ENCODE assay signal across 8 cellular contexts in genomic region chr2:288002-288742, GRCh38.
DNase-seq lines count a peak whose midpoint lies in the region; ATAC-seq lines count a peak whose summit lies in the region.

A gene with protein sequence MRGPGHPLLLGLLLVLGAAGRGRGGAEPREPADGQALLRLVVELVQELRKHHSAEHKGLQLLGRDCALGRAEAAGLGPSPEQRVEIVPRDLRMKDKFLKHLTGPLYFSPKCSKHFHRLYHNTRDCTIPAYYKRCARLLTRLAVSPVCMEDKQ (minus strand): TSS chr2:288091. CDS start chr2:287835, 256 bp downstream.

- peaks cover 24% of the 10 kb centered on the region for H3K4me1 ChIP-seq in adipocyte (ENCODE audit: control insufficient read depth, insufficient read depth, low read length)

- H3K27ac Mint-ChIP-seq in stimulated activated naive CD8-positive, alpha-beta T cell treated with anti-CD3 and anti-CD28 coated beads, Interleukin-15, amount 100 ng/mL, for 72 hours: no peak within 1 kb of the TSS

- peak within 1 kb of the TSS; percentile 37 for H3K4me3 ChIP-seq in adipocyte (ENCODE audit: low read length)

- H3K9me3 ChIP-seq in adipocyte (ENCODE audit: control insufficient read depth, low read length): no peaks in the 10 kb centered on the region

- DNase-seq in NCI-H345 (lab: John Stamatoyannopoulos, UW): peak; percentile 17
- no peak for DNase-seq in NCI-H345 treated with DMSO at 0.1 percent for 48 hours (lab: John Stamatoyannopoulos, UW; ENCODE audit: unreplicated experiment)
- DNase-seq in adipocyte (ENCODE audit: low read depth): peak; percentile 51
- peak; percentile 27 for DNase-seq in iris pigment epithelial cell (ENCODE audit: low read depth)
- peak; percentile 13 to 22 for DNase-seq in stimulated activated naive CD8-positive, alpha-beta T cell treated with anti-CD3 and anti-CD28 coated beads, Interleukin-15, amount 100 ng/mL, for 72 hours
- no peak for DNase-seq in NCI-H524 treated with DMSO at 0.1 percent for 48 hours (lab: John Stamatoyannopoulos, UW)
- DNase-seq in activated CD4-positive, alpha-beta T cell treated with anti-CD3 and anti-CD28 coated beads for 1 hour: no peak

- H3K36me3 ChIP-seq in adipocyte (ENCODE audit: control insufficient read depth, insufficient read depth, low read length, severe bottlenecking): no peaks in the 10 kb centered on the region

- peaks cover 9% of the 10 kb centered on the region for H3K4me1 Mint-ChIP-seq in stimulated activated naive CD8-positive, alpha-beta T cell treated with anti-CD3 and anti-CD28 coated beads, Interleukin-15, amount 100 ng/mL, for 72 hours

- H3K27me3 ChIP-seq in adipocyte (replicated peaks; ENCODE audit: control insufficient read depth, insufficient read depth, low read length): peaks cover 14% of the 10 kb centered on the region

- no peak within 1 kb of the TSS for H3K9ac ChIP-seq in adipocyte (ENCODE audit: low read length)

- peak within 1 kb of the TSS; percentile 46 to 47 for H3K4me3 Mint-ChIP-seq in stimulated activated naive CD8-positive, alpha-beta T cell treated with anti-CD3 and anti-CD28 coated beads, Interleukin-15, amount 100 ng/mL, for 72 hours

- ATAC-seq in stimulated activated naive CD8-positive, alpha-beta T cell treated with anti-CD3 and anti-CD28 coated beads, Interleukin-15, amount 100 ng/mL, for 72 hours: peak; percentile 44
- ATAC-seq in GM18519 (IDR thresholded peaks at IDR 0.05; ENCODE audit: low FRiP score, unreplicated experiment): no peak

- H3K9me3 Mint-ChIP-seq in stimulated activated naive CD8-positive, alpha-beta T cell treated with anti-CD3 and anti-CD28 coated beads, Interleukin-15, amount 100 ng/mL, for 72 hours: no peaks in the 10 kb centered on the region

- peaks cover 40% of the 10 kb centered on the region for H3K27me3 Mint-ChIP-seq in stimulated activated naive CD8-positive, alpha-beta T cell treated with anti-CD3 and anti-CD28 coated beads, Interleukin-15, amount 100 ng/mL, for 72 hours

Comparison
In these comparisons a context has a peak if more than half of its experiments do, and no peak if none do; other contexts are left out.
1. DNase-seq: peak in NCI-H345 (single experiment), adipocyte (single experiment), iris pigment epithelial cell (single experiment) and stimulated activated naive CD8-positive, alpha-beta T cell treated with anti-CD3 and anti-CD28 coated beads, Interleukin-15, amount 100 ng/mL, for 72 hours (2 of 2); none in NCI-H345 treated with DMSO at 0.1 percent for 48 hours (single experiment), NCI-H524 treated with DMSO at 0.1 percent for 48 hours (single experiment) and activated CD4-positive, alpha-beta T cell treated with anti-CD3 and anti-CD28 coated beads for 1 hour (single experiment).